ENCODE assay signal across 12 cellular contexts in the genomic region with DNA sequence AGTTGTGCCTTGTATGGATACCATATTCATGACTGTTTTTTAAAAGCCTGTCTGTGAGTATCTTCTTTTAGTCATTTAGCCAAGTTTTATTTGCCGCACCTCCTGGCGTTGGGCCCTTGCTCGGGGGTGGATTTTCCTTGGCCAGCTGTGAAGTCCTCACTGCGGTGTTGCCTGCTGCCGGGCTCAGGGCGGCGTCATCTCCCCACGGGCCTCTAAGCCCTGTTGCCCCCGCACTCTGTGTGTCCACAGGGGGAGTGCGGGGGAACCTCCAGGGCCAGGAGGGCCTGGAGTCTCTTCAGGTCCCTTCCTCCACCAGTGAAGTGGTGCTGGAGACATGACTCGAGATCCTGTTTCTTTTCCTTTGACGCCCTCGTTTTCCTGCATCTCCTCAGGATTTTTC.
DNase-seq lines count a peak whose midpoint lies in the region; ATAC-seq, FAIRE-seq and TF ChIP-seq lines count a peak whose summit lies in the region.
"Had no signal": no experiment of that assay in that cellular context is flagged by ENCODE, and none has a peak within 500 bp of the region (broad histone marks: within the 10 kb centered on the region; RNA-seq: fewer than 3 reads in every experiment).

No MANE protein-coding gene starts in this region.

- H2AFZ ChIP-seq in HepG2 (ENCODE audit: low read length) (no peak overlapping the region), smooth muscle cell (ENCODE audit: low read depth) (no peak overlapping the region)

- no peaks in the 10 kb centered on the region for H3F3A ChIP-seq in smooth muscle cell (ENCODE audit: low read depth)

- no peaks in the 10 kb centered on the region for H3K27me3 ChIP-seq in HepG2 (ENCODE audit: control insufficient read depth in 1 of 2, insufficient read depth in 2 of 2, low read length in 2 of 2)
- no peaks in the 10 kb centered on the region for H3K27me3 ChIP-seq in smooth muscle cell (ENCODE audit: low read depth)

- DNase-seq in HFFc6 (peak; percentile 53), cardiac fibroblast (ENCODE audit: low read depth in 2 of 2) (peak; percentile 70 to 71), HepG2 (ENCODE audit: low spot score) (no peak), superior temporal gyrus (ENCODE audit: extremely low spot score) (peak; percentile 48), smooth muscle cell (lab: John Stamatoyannopoulos, UW; ENCODE audit: unreplicated experiment) (no peak)
- DNase-seq: cerebellar nuclear complex, KG1, NCI-H226 had no signal

- TF ChIP-seq EP300 in HepG2 (IDR thresholded peaks at IDR 0.05; ENCODE audit: low read depth in 2 of 2, low read length in 2 of 2) = no peak
- no peak for TF ChIP-seq EP300 in HepG2 (CRISPR knock-in tag; IDR thresholded peaks at IDR 0.05; ENCODE audit: borderline replicate concordance)

- ATAC-seq in HepG2 (no peak), GM19455 (IDR thresholded peaks at IDR 0.05; ENCODE audit: unreplicated experiment) (no peak), GM18868 (IDR thresholded peaks at IDR 0.05; ENCODE audit: unreplicated experiment) (no peak)

- H3K4me3 ChIP-seq in cardiac fibroblast (replicated peaks in 1 of 2; ENCODE audit: low read depth in 2 of 2, low read length in 2 of 2) = no peak overlapping the region
- no peak overlapping the region for H3K4me3 ChIP-seq in HepG2 (replicated peaks in 1 of 3; ENCODE audit: insufficient read depth in 1 of 3, low read depth in 2 of 3, low read length in 3 of 3)
- H3K4me3 ChIP-seq in smooth muscle cell = no peak overlapping the region
- H3K4me3 ChIP-seq: skin epidermis had no signal

- H3K27ac ChIP-seq in HepG2 (ENCODE audit: extremely low read length, insufficient read depth, low read length) (peak overlapping the region; percentile 71), smooth muscle cell (ENCODE audit: low read depth) (no peak overlapping the region)

- H3K4me2 ChIP-seq in HepG2 (ENCODE audit: low read depth, low read length) = no peak overlapping the region
- no peak overlapping the region for H3K4me2 ChIP-seq in smooth muscle cell

- no peaks in the 10 kb centered on the region for H3K9me3 Mint-ChIP-seq in HFFc6

- in situ Hi-C loops in HepG2 (cut with HindIII; ENCODE audit: extremely low pct_ligation_motif_present, low pct_unique_long_range_greater_than_20kb) = no loop called here

- peaks cover 10 to 40% of the 10 kb centered on the region in 2 experiments; a peak in 4 of 5 replicates for H3K36me3 ChIP-seq in HepG2 (replicated peaks in 1 of 2; ENCODE audit: control insufficient read depth in 1 of 2, insufficient read depth in 2 of 2, low read length in 2 of 2)
- H3K36me3 ChIP-seq in smooth muscle cell (ENCODE audit: low read depth) = no peaks in the 10 kb centered on the region

- H3K27ac Mint-ChIP-seq in HFFc6 = 0 out of 2 replicates have a peak overlapping the region, but pooled peaks have one; percentile 13

- CTCF ChIA-PET in HepG2 (lab: Yijun Ruan, JAX; ENCODE audit: low intra/inter-chr PET ratio, low total read pairs) = no interaction called here

- no peak overlapping the region; the same call in 1 of the 2 replicates for H3K4me3 Mint-ChIP-seq in HFFc6

- no peaks in the 10 kb centered on the region for H4K20me1 ChIP-seq in HepG2 (ENCODE audit: insufficient read depth, low read length)
- H4K20me1 ChIP-seq in smooth muscle cell (ENCODE audit: low read depth) = no peaks in the 10 kb centered on the region

- TF ChIP-seq CTCF in HFFc6 (IDR thresholded peaks at IDR 0.05) (no peak), cardiac fibroblast (IDR thresholded peaks at IDR 0.05; ENCODE audit: low read depth, low read length) (no peak), HepG2 (CRISPR knock-in tag; IDR thresholded peaks at IDR 0.05) (no peak), smooth muscle cell (IDR thresholded peaks at IDR 0.05; ENCODE audit: borderline replicate concordance, insufficient read depth, poor library complexity, severe bottlenecking) (no peak)

- no peak for TF ChIP-seq RAD21 in HepG2 (CRISPR knock-in tag; IDR thresholded peaks at IDR 0.05)

- no peaks in the 10 kb centered on the region for H3K9me3 ChIP-seq in HepG2 (ENCODE audit: low read length)
- H3K9me3 ChIP-seq in smooth muscle cell (replicated peaks; ENCODE audit: low read depth) = no peaks in the 10 kb centered on the region

- no peaks in the 10 kb centered on the region; the same call in none of the 2 replicates for H3K27me3 Mint-ChIP-seq in HFFc6 (ENCODE audit: insufficient read depth)

- H3K4me1 ChIP-seq in HepG2 (ENCODE audit: insufficient read depth, low read length) = peaks cover 20% of the 10 kb centered on the region
- no peaks in the 10 kb centered on the region for H3K4me1 ChIP-seq in smooth muscle cell (ENCODE audit: low read depth)

- no peak for FAIRE-seq in HepG2 (lab: Jason Lieb, UNC)
- FAIRE-seq: GM18507 had no signal

- H3K79me2 ChIP-seq in HepG2 (ENCODE audit: insufficient read depth, low read length) (no peaks in the 10 kb centered on the region), smooth muscle cell (ENCODE audit: low read depth) (no peaks in the 10 kb centered on the region)

- TF ChIP-seq POLR2A in HepG2 (IDR thresholded peaks at IDR 0.05; ENCODE audit: insufficient read depth in 1 of 2, low read depth in 2 of 2, low read length in 2 of 2) = no peak

- peaks cover 15% of the 10 kb centered on the region for H3K36me3 Mint-ChIP-seq in HFFc6 (ENCODE audit: low read depth)

- H3K9ac ChIP-seq in HepG2 (ENCODE audit: insufficient read depth, low read depth, low read length) (no peak overlapping the region), smooth muscle cell (ENCODE audit: low read depth) (no peak overlapping the region)

- POLR2A ChIA-PET in HepG2 (lab: Yijun Ruan, JAX) = no interaction called here

- no TSS peak for BruUV-seq in HepG2 (replicated peaks; lab: Mats Ljungman, UMichigan)

- peaks cover 7% of the 10 kb centered on the region; the same call in 1 of the 2 replicates for H3K4me1 Mint-ChIP-seq in HFFc6 (ENCODE audit: low read depth)

- 95% methylated on average over 13 of the region's 13 CpGs for WGBS in HepG2 (ENCODE audit: low lambda C conversion rate)
- WGBS in smooth muscle cell (ENCODE audit: low lambda C conversion rate) = 84% methylated on average over 13 of the region's 13 CpGs

- intact Hi-C loops in HepG2 (cut with micrococcal nuclease; ENCODE audit: unreplicated experiment) = no loop called here

TF ChIP-seq in HepG2, 621 proteins besides CTCF, POLR2A, EP300 and RAD21:
- TF ChIP-seq ZNF891 (CRISPR knock-in tag; IDR thresholded peaks at IDR 0.05) (no peak), MBNL3 (CRISPR knock-in tag; conservative IDR thresholded peaks at IDR 0.05) (no peak), KAT2B (IDR thresholded peaks at IDR 0.05; ENCODE audit: borderline replicate concordance, low read depth, low read length) (no peak), TCF12 (IDR thresholded peaks at IDR 0.05) (no peak), TCF12 (CRISPR knock-in tag; IDR thresholded peaks at IDR 0.05) (no peak), KLF13 (CRISPR knock-in tag; IDR thresholded peaks at IDR 0.05) (no peak)
- TF ChIP-seq, protein P1, sequence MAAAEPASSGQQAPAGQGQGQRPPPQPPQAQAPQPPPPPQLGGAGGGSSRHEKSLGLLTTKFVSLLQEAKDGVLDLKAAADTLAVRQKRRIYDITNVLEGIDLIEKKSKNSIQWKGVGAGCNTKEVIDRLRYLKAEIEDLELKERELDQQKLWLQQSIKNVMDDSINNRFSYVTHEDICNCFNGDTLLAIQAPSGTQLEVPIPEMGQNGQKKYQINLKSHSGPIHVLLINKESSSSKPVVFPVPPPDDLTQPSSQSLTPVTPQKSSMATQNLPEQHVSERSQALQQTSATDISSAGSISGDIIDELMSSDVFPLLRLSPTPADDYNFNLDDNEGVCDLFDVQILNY (CRISPR knock-in tag; conservative IDR thresholded peaks at IDR 0.05) = no peak
TF ChIP-seq in HepG2: peak in this region for 0.

Comparison
In these comparisons a context has a peak if more than half of its experiments do, and no peak if none do; other contexts are left out.
1. DNase-seq: peak in HFFc6 (single experiment), cardiac fibroblast (2 of 2) and superior temporal gyrus (single experiment); none in HepG2 (single experiment) and smooth muscle cell (single experiment).